Comparison of ENCODE assay signal across 8 cellular contexts in genomic region chr15:82647045-82647834, GRCh38. TPM values are rescaled to one million over a fixed set of nuclear protein-coding genes. Genes with fewer than 3 reads are reported as not detected.
DNase-seq lines count a peak whose midpoint lies in the region; ATAC-seq and TF ChIP-seq lines count a peak whose summit lies in the region.

CPEB1 (minus strand) TSS chr15:82647363; CDS start chr15:82628459, 18,904 bp downstream.

- peaks cover 5 to 16% (median 8%) of the 10 kb centered on the region in 4 donors for H3K27me3 ChIP-seq in liver (ENCODE audit: control insufficient read depth in 4 of 4, insufficient read depth in 4 of 4, low read length in 3 of 4)

- 13% methylated on average over 96 of the region's 96 CpGs for WGBS in liver

- no peak within 1 kb of the TSS for H3K9ac ChIP-seq in liver (ENCODE audit: low read depth in 1 of 2, low read length in 2 of 2)

- H3K4me3 ChIP-seq in HFF-Myc (replicated peaks; ENCODE audit: low read depth, low read length) (peak within 1 kb of the TSS; percentile 23), coronary artery (peak within 1 kb of the TSS; percentile 82), liver (ENCODE audit: low read depth in 1 of 3, low read length in 3 of 3) (peak within 1 kb of the TSS in 2 of 3 donors; percentile 1 to 55)

- H3K4me1 ChIP-seq in liver (ENCODE audit: control insufficient read depth in 4 of 4, insufficient read depth in 4 of 4, low read length in 3 of 4) = peaks cover 4 to 16% (median 10%) of the 10 kb centered on the region in 4 donors

- TF ChIP-seq CTCF in HFF-Myc (IDR thresholded peaks at IDR 0.05; ENCODE audit: low read depth, low read length, missing control alignments) = peak; percentile 11
- peak; percentile 37 for TF ChIP-seq CTCF in VCaP (conservative IDR thresholded peaks at IDR 0.05)
- TF ChIP-seq CTCF in coronary artery (IDR thresholded peaks at IDR 0.05) = no peak
- no peak for TF ChIP-seq CTCF in liver (IDR thresholded peaks at IDR 0.05; ENCODE audit: low read depth, low read length, missing input control)

- H3K27ac ChIP-seq in VCaP (peak within 1 kb of the TSS; percentile 48; the same call in 1 of the 2 replicates), coronary artery (peak within 1 kb of the TSS in 1 of 2 donors; percentile 52), liver (ENCODE audit: low read depth in 1 of 2, low read length in 2 of 2) (no peak within 1 kb of the TSS)

- no peak for ATAC-seq in GM18873 (IDR thresholded peaks at IDR 0.05; ENCODE audit: low FRiP score, unreplicated experiment)

- no peaks in the 10 kb centered on the region for H3K9me3 ChIP-seq in liver (ENCODE audit: control insufficient read depth in 4 of 4, low read length in 3 of 4)

- DNase-seq in C1 segment of cervical spinal cord (lab: John Stamatoyannopoulos, UW) (peak in 12 of 14 donors; percentile 19 to 85 (median 69)), HFF-Myc (ENCODE audit: extremely low read depth, low read depth) (no peak), coronary artery (ENCODE audit: low spot score) (no peak), NCI-H2029 treated with DMSO at 0.1 percent for 48 hours (lab: John Stamatoyannopoulos, UW) (no peak)
- DNase-seq in stimulated activated CD4-positive, alpha-beta T cell treated with anti-CD3 and anti-CD28 coated beads, TNF-alpha, amount 100 ng/mL, for 24 hours (ENCODE audit: low read depth in 3 of 3) = peak in 2 of 3 experiments; percentile 12 to 34

- no peaks in the 10 kb centered on the region for H3K36me3 ChIP-seq in liver (ENCODE audit: control insufficient read depth in 4 of 4, insufficient read depth in 3 of 4, low read depth in 1 of 4, low read length in 3 of 4)

- no peak for TF ChIP-seq RAD21 in liver (IDR thresholded peaks at IDR 0.05)

TF ChIP-seq in liver, 16 proteins besides CTCF, POLR2A, EP300 and RAD21:
- no peak for TF ChIP-seq NR2F2 (IDR thresholded peaks at IDR 0.05)

RNA-seq across cellular contexts. Expression of gene CPEB1, which starts in this region (rescaled TPM):
- under 1 TPM; under 0.01 to 0.14 TPM for total RNA-seq in liver
- polyA plus RNA-seq in liver = under 1 TPM in 1 of 2 donors, not detected in 1; 0.05 TPM

Comparison
In these comparisons a context has a peak if more than half of its experiments do, and no peak if none do; other contexts are left out.
1. DNase-seq: peak in C1 segment of cervical spinal cord (12 of 14) and stimulated activated CD4-positive, alpha-beta T cell treated with anti-CD3 and anti-CD28 coated beads, TNF-alpha, amount 100 ng/mL, for 24 hours (2 of 3); none in HFF-Myc (single experiment), coronary artery (single experiment) and NCI-H2029 treated with DMSO at 0.1 percent for 48 hours (single experiment).
2. H3K4me3 ChIP-seq: peak in every context shown above with its lines; median percentile 82 in coronary artery; 28 in liver; 23 in HFF-Myc.
3. CTCF ChIP-seq: peak in HFF-Myc (single experiment) and VCaP (single experiment); none in coronary artery (single experiment) and liver (single experiment).